ENCODE assay signal across 12 cellular contexts in genomic region chr7:101201695-101202602, GRCh38. TPM values are rescaled to one million over a fixed set of nuclear protein-coding genes. Genes with fewer than 3 reads are reported as not detected.
DNase-seq lines count a peak whose midpoint lies in the region; ATAC-seq lines count a peak whose summit lies in the region.
"Had no signal": no experiment of that assay in that cellular context is flagged by ENCODE, and none has a peak within 500 bp of the region (broad histone marks: within the 10 kb centered on the region; RNA-seq: fewer than 3 reads in every experiment).

No MANE protein-coding gene starts in this region.

- peaks cover 13 to 19% (median 16%) of the 10 kb centered on the region in 3 donors for H3K4me1 Mint-ChIP-seq in T-cell

- H3K9me3 Mint-ChIP-seq in T-cell, result no peaks in the 10 kb centered on the region
- H3K9me3 Mint-ChIP-seq: T-helper 1 cell treated with Interleukin-12 subunit alpha and Interleukin-12 subunit beta and Interleukin-4 antibody, amounts not matched to agents 30 μg/mL and 1 μg/mL, for 36 hours had no signal

- peaks cover 11% of the 10 kb centered on the region for H3K36me3 Mint-ChIP-seq in T-cell

- DNase-seq in T-cell (no peak), left colon (peak; percentile 77 to 86), NCI-H2081 treated with DMSO at 0.1 percent for 48 hours (lab: John Stamatoyannopoulos, UW) (no peak), NCI-H2227 treated with DMSO at 0.1 percent for 48 hours (lab: John Stamatoyannopoulos, UW) (no peak)
- no peak for DNase-seq in activated CD8-positive, alpha-beta memory T cell treated with anti-CD3 and anti-CD28 coated beads for 24 hours
- DNase-seq: NCI-H446; stimulated activated CD4-positive, alpha-beta T cell treated with anti-CD3 and anti-CD28 coated beads, Interleukin-1b, Interleukin-23, amount 100 ng/mL, for 48 hours had no signal

- no peak overlapping the region for H2AFZ ChIP-seq in ACC112 (ENCODE audit: low read length, unreplicated experiment)

- H3K27me3 Mint-ChIP-seq in T-cell, result peaks cover 21 to 33% of the 10 kb centered on the region in 2 donors

- no peak overlapping the region for H3K27ac Mint-ChIP-seq in T-cell
- H3K27ac Mint-ChIP-seq: T-helper 1 cell treated with Interleukin-12 subunit alpha and Interleukin-12 subunit beta and Interleukin-4 antibody, amounts not matched to agents 30 μg/mL and 1 μg/mL, for 36 hours had no signal

- intact Hi-C loops in left colon (cut with DNase I, micrococcal nuclease), result loop anchor here in 1 of 2 donors (10.0 kb wide), 1 partner anchor 63 kb away; no protein-coding TSS in a partner anchor

- H3K4me1 ChIP-seq in ACC112 (ENCODE audit: control insufficient read depth, insufficient read depth, low read length, unreplicated experiment), result peaks cover 6% of the 10 kb centered on the region
- H3K4me1 ChIP-seq: HAP-1 had no signal

- H3K27me3 ChIP-seq in ACC112 (ENCODE audit: insufficient read depth, low read length), result peaks cover 28% of the 10 kb centered on the region

- ATAC-seq in T-cell (replicated peaks in 1 of 4), result peak in 2 of 4 experiments; percentile 37 to 45
- peak; percentile 83 for ATAC-seq in left colon

- CTCF ChIA-PET in T-cell (lab: Charles Lee), result interaction anchor here (0.6 to 0.7 kb wide), 2 partner anchors 10 to 60 kb away, joined by 3 to 4 read pairs; no protein-coding TSS in a partner anchor

- POLR2A ChIA-PET in T-cell (lab: Charles Lee), result interaction anchor here in 1 of 2 donors (0.6 kb wide), 1 partner anchor 30 kb away, joined by 4 read pairs; no protein-coding TSS in a partner anchor

- H3K4me3 Mint-ChIP-seq in T-cell, result peak overlapping the region in 2 of 3 donors; percentile 21 to 51
- H3K4me3 Mint-ChIP-seq: T-helper 1 cell treated with Interleukin-12 subunit alpha and Interleukin-12 subunit beta and Interleukin-4 antibody, amounts not matched to agents 30 μg/mL and 1 μg/mL, for 36 hours had no signal

- no peaks in the 10 kb centered on the region for H3K36me3 ChIP-seq in ACC112 (ENCODE audit: insufficient read depth, low read length)

- H3K4me3 ChIP-seq in ACC112 (ENCODE audit: low read depth, low read length), result peak overlapping the region; percentile 70; the same call in 1 of the 2 replicates
- H3K4me3 ChIP-seq: HAP-1 had no signal

- no peaks in the 10 kb centered on the region for H3K79me2 ChIP-seq in ACC112 (ENCODE audit: control insufficient read depth, insufficient read depth, low read length, unreplicated experiment)

- H3K27ac ChIP-seq in ACC112 (ENCODE audit: low read depth, low read length), result no peak overlapping the region
- H3K27ac ChIP-seq: C4-2B, upper lobe of left lung had no signal

RNA-seq across cellular contexts. Expression of gene MOGAT3, which starts 1.1 kb away (rescaled TPM):
- total RNA-seq in T-cell (not detected), left colon (10 to 100 TPM; 43.1 to 62.4 TPM)
- total RNA-seq: upper lobe of left lung had no signal

RNA-seq across cellular contexts. Expression of gene PLOD3, which starts 15.4 kb away (rescaled TPM):
- 10 to 100 TPM; 27.7 to 74.2 (median 58.8) TPM for total RNA-seq in T-cell
- 10 to 100 TPM; 81.9 to 85.9 TPM for total RNA-seq in left colon

RNA-seq across cellular contexts. Expression of gene ZNHIT1, which starts 16.0 kb away (rescaled TPM):
- total RNA-seq in T-cell (10 to 100 TPM; 32.9 to 54.1 (median 50.4) TPM), left colon (10 to 100 TPM; 85.3 to 92.9 TPM)

RNA-seq across cellular contexts. Expression of gene NAT16, which starts 21.9 kb away (rescaled TPM):
- not detected for total RNA-seq in T-cell
- not detected for total RNA-seq in left colon
- total RNA-seq: upper lobe of left lung had no signal

RNA-seq across cellular contexts. Expression of gene CLDN15, which starts 35.7 kb away (rescaled TPM):
- total RNA-seq in T-cell (10 to 100 TPM; 23.1 to 47.7 (median 44.8) TPM), left colon (10 to 100 TPM; 22.1 to 30.8 TPM)

Comparison
In these comparisons a context has a peak if more than half of its experiments do, and no peak if none do; other contexts are left out.
1. DNase-seq: peak in left colon (2 of 2); none in T-cell (0 of 34), NCI-H2081 treated with DMSO at 0.1 percent for 48 hours (single experiment), activated CD8-positive, alpha-beta memory T cell treated with anti-CD3 and anti-CD28 coated beads for 24 hours (single experiment) and NCI-H2227 treated with DMSO at 0.1 percent for 48 hours (single experiment).
2. RNA of gene MOGAT3, which starts 1.1 kb away (total RNA-seq): 43.1 to 62.4 TPM in left colon; not detected in T-cell; every median in the first group is over 10 times any median in the second.